Comparison of ENCODE assay signal across 28 cellular contexts in the genomic region with DNA sequence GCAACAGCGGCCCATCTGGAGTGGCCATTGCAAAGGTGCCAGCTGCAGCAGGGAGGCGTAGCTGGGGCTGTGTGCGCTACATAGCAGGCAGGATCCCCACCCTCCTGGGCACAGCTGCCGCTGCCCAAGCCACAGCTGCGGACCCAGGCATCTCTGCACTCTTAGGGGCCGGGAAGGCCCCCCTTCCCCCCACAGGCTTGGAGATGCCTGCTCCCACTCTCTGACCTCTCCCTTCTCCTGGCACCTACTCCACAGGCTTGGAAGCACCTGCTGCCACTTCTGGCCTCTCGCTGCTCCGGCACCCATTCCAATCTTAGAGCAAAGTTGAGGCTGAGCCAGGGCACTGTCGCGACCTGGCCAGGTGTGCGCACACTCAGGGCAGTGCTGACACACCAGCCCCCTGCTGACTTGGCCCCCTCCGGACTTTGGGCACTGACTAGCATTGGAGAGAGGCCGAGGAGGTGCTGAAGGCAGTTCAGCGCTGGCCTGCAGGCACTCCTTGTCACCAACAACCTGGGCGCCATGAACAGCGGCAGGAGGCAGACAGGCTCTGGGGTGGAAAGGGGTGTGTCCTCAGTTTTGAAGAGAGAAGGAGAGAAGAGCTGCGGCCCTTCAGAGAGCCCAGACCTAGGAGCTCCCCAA. TPM values are rescaled to one million over a fixed set of nuclear protein-coding genes. Genes with fewer than 3 reads are reported as not detected.
DNase-seq lines count a peak whose midpoint lies in the region; ATAC-seq, FAIRE-seq and TF ChIP-seq lines count a peak whose summit lies in the region.
"Had no signal": no experiment of that assay in that cellular context is flagged by ENCODE, and none has a peak within 500 bp of the region (broad histone marks: within the 10 kb centered on the region; RNA-seq: fewer than 3 reads in every experiment).

No MANE protein-coding gene starts in this region.

- no peaks in the 10 kb centered on the region for H3K27me3 ChIP-seq in DND-41 (ENCODE audit: insufficient read depth, low read length, poor library complexity)
- H3K27me3 ChIP-seq in heart left ventricle = no peaks in the 10 kb centered on the region
- no peaks in the 10 kb centered on the region for H3K27me3 ChIP-seq in HepG2 (ENCODE audit: control insufficient read depth in 1 of 2, insufficient read depth in 2 of 2, low read length in 2 of 2)
- H3K27me3 ChIP-seq: BE2C, Peyer's patch had no signal

- TF ChIP-seq RAD21 in HepG2 (CRISPR knock-in tag; IDR thresholded peaks at IDR 0.05) = no peak

- no peak overlapping the region for H2AFZ ChIP-seq in DND-41 (ENCODE audit: low read depth, low read length)
- no peak overlapping the region for H2AFZ ChIP-seq in HepG2 (ENCODE audit: low read length)
- H2AFZ ChIP-seq: GM23338 had no signal

- H4K20me1 ChIP-seq in DND-41 (ENCODE audit: insufficient read depth, low read length) (no peaks in the 10 kb centered on the region; the same call in 1 of the 2 replicates), HepG2 (ENCODE audit: insufficient read depth, low read length) (no peaks in the 10 kb centered on the region)

- TF ChIP-seq CTCF in DND-41 (IDR thresholded peaks at IDR 0.05; ENCODE audit: borderline replicate concordance, extremely low read depth, low read length, poor library complexity, severe bottlenecking) (no peak), heart left ventricle (IDR thresholded peaks at IDR 0.05) (no peak), HepG2 (CRISPR knock-in tag; IDR thresholded peaks at IDR 0.05) (no peak)

- no peak overlapping the region for H3K27ac ChIP-seq in DND-41 (ENCODE audit: low read length)
- peak overlapping the region in 4 of 12 donors; percentile 13 to 71 (median 25) for H3K27ac ChIP-seq in heart left ventricle
- H3K27ac ChIP-seq in HepG2 (ENCODE audit: extremely low read length, insufficient read depth, low read length) = no peak overlapping the region
- H3K27ac ChIP-seq: Peyer's patch had no signal

- POLR2A ChIA-PET in HepG2 (lab: Yijun Ruan, JAX) = no interaction called here

- no peak for TF ChIP-seq EP300 in HepG2 (IDR thresholded peaks at IDR 0.05; ENCODE audit: low read depth in 2 of 2, low read length in 2 of 2)
- TF ChIP-seq EP300 in HepG2 (CRISPR knock-in tag; IDR thresholded peaks at IDR 0.05; ENCODE audit: borderline replicate concordance) = no peak

- no peak overlapping the region for H3K9ac ChIP-seq in DND-41 (ENCODE audit: low read depth, low read length)
- H3K9ac ChIP-seq in HepG2 (ENCODE audit: insufficient read depth, low read depth, low read length) = no peak overlapping the region

- H3K4me2 ChIP-seq in DND-41 (ENCODE audit: insufficient read depth, low read length) (no peak overlapping the region), HepG2 (ENCODE audit: low read depth, low read length) (no peak overlapping the region)
- H3K4me2 ChIP-seq: GM23338 had no signal

- CTCF ChIA-PET in HepG2 (lab: Yijun Ruan, JAX; ENCODE audit: low intra/inter-chr PET ratio, low total read pairs) = no interaction called here

- ATAC-seq in DND-41 (ENCODE audit: insufficient read depth, low read depth) = 0 out of 3 replicates have a peak, but pooled peaks have one; percentile 22
- ATAC-seq in heart left ventricle = peak in 3 of 4 donors; percentile 22 to 50 (median 25)
- peak; percentile 54 for ATAC-seq in HepG2
- ATAC-seq: GM23338 had no signal

- in situ Hi-C loops in HepG2 (cut with HindIII; ENCODE audit: extremely low pct_ligation_motif_present, low pct_unique_long_range_greater_than_20kb) = no loop called here

- WGBS in heart left ventricle, 4 donors = 87 to 93% (median 88%) methylated on average over 12 to 17 of the region's 17 CpGs
- 74% methylated on average over 7 of the region's 17 CpGs for WGBS in HepG2 (ENCODE audit: low lambda C conversion rate)

- intact Hi-C loops in heart left ventricle (cut with DNase I) (no loop called here), HepG2 (cut with micrococcal nuclease; ENCODE audit: unreplicated experiment) (no loop called here)

- H3K36me3 ChIP-seq in DND-41 (ENCODE audit: insufficient read depth, low read length) = no peaks in the 10 kb centered on the region
- no peaks in the 10 kb centered on the region for H3K36me3 ChIP-seq in heart left ventricle
- no peaks in the 10 kb centered on the region for H3K36me3 ChIP-seq in HepG2 (replicated peaks in 1 of 2; ENCODE audit: control insufficient read depth in 1 of 2, insufficient read depth in 2 of 2, low read length in 2 of 2)
- H3K36me3 ChIP-seq: BE2C, HAP-1, Peyer's patch had no signal

- peak; percentile 29 for DNase-seq in DMS79 treated with DMSO at 0.1 percent for 48 hours (lab: John Stamatoyannopoulos, UW)
- DNase-seq in DMS79 (lab: John Stamatoyannopoulos, UW) = no peak
- no peak for DNase-seq in DND-41
- DNase-seq in heart left ventricle = no peak
- no peak for DNase-seq in HepG2 (ENCODE audit: low spot score)
- DNase-seq in H54 (ENCODE audit: insufficient read length, low spot score) = no peak
- DNase-seq in NCI-H226 = no peak
- no peak for DNase-seq in NAMALWA (ENCODE audit: low spot score)
- DNase-seq: 8988T; ACHN; BE2C; Calu3; CD8-positive, alpha-beta memory T cell; EL; GDM1; HFFc6; KG1; MM.1S; NCI-H1048; NCI-H1436; NCI-H187 treated with DMSO at 0.1 percent for 48 hours; NCI-H2107; NCI-H526 treated with DMSO at 0.1 percent for 48 hours; Peyer's patch had no signal

- no peaks in the 10 kb centered on the region for H3K9me3 ChIP-seq in DND-41 (ENCODE audit: insufficient read depth, low read length, severe bottlenecking)
- H3K9me3 ChIP-seq in heart left ventricle = no peaks in the 10 kb centered on the region
- H3K9me3 ChIP-seq in HepG2 (ENCODE audit: low read length) = no peaks in the 10 kb centered on the region
- H3K9me3 ChIP-seq: BE2C, HAP-1, Peyer's patch had no signal

- TF ChIP-seq POLR2A in heart left ventricle (IDR thresholded peaks at IDR 0.05) = no peak
- TF ChIP-seq POLR2A in HepG2 (IDR thresholded peaks at IDR 0.05; ENCODE audit: insufficient read depth in 1 of 2, low read depth in 2 of 2, low read length in 2 of 2) = no peak
- no peak for TF ChIP-seq POLR2A in H54 (IDR thresholded peaks at IDR 0.05; ENCODE audit: low read depth, low read length)

- no peaks in the 10 kb centered on the region for H3K4me1 ChIP-seq in DND-41 (ENCODE audit: insufficient read depth, low read length)
- peaks cover 0 to 18% (median 0%) of the 10 kb centered on the region in 12 donors for H3K4me1 ChIP-seq in heart left ventricle
- H3K4me1 ChIP-seq in HepG2 (ENCODE audit: insufficient read depth, low read length) = no peaks in the 10 kb centered on the region
- H3K4me1 ChIP-seq: BE2C, HAP-1, Peyer's patch had no signal

- no peak overlapping the region for H3K4me3 ChIP-seq in DND-41 (ENCODE audit: low read depth in 1 of 2, low read length in 2 of 2)
- no peak overlapping the region for H3K4me3 ChIP-seq in heart left ventricle
- H3K4me3 ChIP-seq in HepG2 (replicated peaks in 1 of 3; ENCODE audit: insufficient read depth in 1 of 3, low read depth in 2 of 3, low read length in 3 of 3) = no peak overlapping the region
- H3K4me3 ChIP-seq: GM23338, HAP-1, Peyer's patch had no signal

- FAIRE-seq in HepG2 (lab: Jason Lieb, UNC) (no peak), H54 (lab: Jason Lieb, UNC) (no peak)
- FAIRE-seq: GM12891, HTR-8/SVneo had no signal

- H3K79me2 ChIP-seq in DND-41 (ENCODE audit: insufficient read depth, low read length) = no peaks in the 10 kb centered on the region
- H3K79me2 ChIP-seq in HepG2 (ENCODE audit: insufficient read depth, low read length) = no peaks in the 10 kb centered on the region

- no TSS peak for BruUV-seq in HepG2 (replicated peaks; lab: Mats Ljungman, UMichigan)

RNA-seq across cellular contexts. Expression of a gene that starts 18.4 kb away (rescaled TPM):
- total RNA-seq in heart left ventricle = 10 to 100 TPM in 7 of 9 donors, 1 to 10 TPM in 2; 6.5 to 13.7 (median 10.8) TPM
- polyA plus RNA-seq in heart left ventricle = 10 to 100 TPM in 1 of 2 donors, 1 to 10 TPM in 1; 6.7 to 10.4 TPM
- 10.1 and 12.2 TPM in 2 replicates for total RNA-seq in HepG2 (2016; rRNA removed; fragmentation: Illumina TruSeq; extraction: Trizol)
- 3.1 and 4.0 TPM in 2 replicates for total RNA-seq in HepG2 (2016; cell fraction: cytosol; rRNA removed; fragmentation: Illumina TruSeq; extraction: Trizol; ENCODE audit: low read depth)
- total RNA-seq in HepG2 (2016; cell fraction: insoluble cytoplasmic fraction; rRNA removed; fragmentation: Illumina TruSeq; extraction: Trizol) = 11.4 and 13.2 TPM in 2 replicates
- total RNA-seq in HepG2 (2016; cell fraction: membrane; rRNA removed; fragmentation: Illumina TruSeq; extraction: Trizol) = 6.4 and 7.5 TPM in 2 replicates
- 12.6 and 12.9 TPM in 2 replicates for total RNA-seq in HepG2 (2016; cell fraction: nucleus; rRNA removed; fragmentation: Illumina TruSeq; extraction: Trizol)
- polyA plus RNA-seq in HepG2 (2011; rRNA removed) = 6.3 and 7.2 TPM in 2 replicates
- polyA plus RNA-seq in HepG2 (2011; cell fraction: cytosol; rRNA removed) = 2.8 and 3.8 TPM in 2 replicates
- polyA plus RNA-seq in HepG2 (2011; cell fraction: nucleus; rRNA removed) = 11.1 and 11.2 TPM in 2 replicates
- 6.2 and 7.9 TPM in 2 replicates for polyA plus RNA-seq in HepG2 (2012)
- polyA plus RNA-seq in HepG2 (2016; cell fraction: cytosol; fragmentation: Illumina TruSeq; extraction: Trizol; ENCODE audit: low read depth) = 0.71 and 0.92 TPM in 2 replicates
- polyA plus RNA-seq in HepG2 (2016; cell fraction: insoluble cytoplasmic fraction; fragmentation: Illumina TruSeq; extraction: Trizol; ENCODE audit: low read depth) = 10.7 and 11.1 TPM in 2 replicates
- 1.6 and 1.7 TPM in 2 replicates for polyA plus RNA-seq in HepG2 (2016; cell fraction: membrane; fragmentation: Illumina TruSeq; extraction: Trizol; ENCODE audit: low read depth)
- polyA plus RNA-seq in HepG2 (2016; cell fraction: nucleus; fragmentation: Illumina TruSeq; extraction: Trizol; ENCODE audit: insufficient read depth, low read depth) = 20.2 and 23.3 TPM in 2 replicates
- polyA minus RNA-seq in HepG2 (2011; rRNA and poly(A)+ RNA removed; ENCODE audit: low replicate concordance) = 6.3 and 6.8 TPM in 2 replicates
- 2.9 and 3.4 TPM in 2 replicates for polyA minus RNA-seq in HepG2 (2011; cell fraction: cytosol; rRNA and poly(A)+ RNA removed)
- polyA minus RNA-seq in HepG2 (2011; cell fraction: nucleus; rRNA and poly(A)+ RNA removed) = 28.3 and 34.4 TPM in 2 replicates

RNA-seq across cellular contexts. Expression of a gene that starts 18.7 kb away (rescaled TPM):
- total RNA-seq in heart left ventricle = 10 to 100 TPM; 10.7 to 19.9 (median 15.4) TPM
- 1 to 10 TPM; 4.8 to 9.8 TPM for polyA plus RNA-seq in heart left ventricle
- 19.4 and 22.4 TPM in 2 replicates for total RNA-seq in HepG2 (2016; rRNA removed; fragmentation: Illumina TruSeq; extraction: Trizol)
- 4.8 and 6.2 TPM in 2 replicates for total RNA-seq in HepG2 (2016; cell fraction: cytosol; rRNA removed; fragmentation: Illumina TruSeq; extraction: Trizol; ENCODE audit: low read depth)
- 20.0 and 23.9 TPM in 2 replicates for total RNA-seq in HepG2 (2016; cell fraction: insoluble cytoplasmic fraction; rRNA removed; fragmentation: Illumina TruSeq; extraction: Trizol)
- 6.7 and 8.4 TPM in 2 replicates for total RNA-seq in HepG2 (2016; cell fraction: membrane; rRNA removed; fragmentation: Illumina TruSeq; extraction: Trizol)
- total RNA-seq in HepG2 (2016; cell fraction: nucleus; rRNA removed; fragmentation: Illumina TruSeq; extraction: Trizol) = 38.5 and 39.3 TPM in 2 replicates
- 14.4 and 16.6 TPM in 2 replicates for polyA plus RNA-seq in HepG2 (2011; rRNA removed)
- polyA plus RNA-seq in HepG2 (2011; cell fraction: cytosol; rRNA removed) = 3.3 and 4.1 TPM in 2 replicates
- 28.7 and 32.6 TPM in 2 replicates for polyA plus RNA-seq in HepG2 (2011; cell fraction: nucleus; rRNA removed)
- polyA plus RNA-seq in HepG2 (2012) = 8.9 and 9.9 TPM in 2 replicates
- polyA plus RNA-seq in HepG2 (2016; cell fraction: cytosol; fragmentation: Illumina TruSeq; extraction: Trizol; ENCODE audit: low read depth) = 0.61 and 0.82 TPM in 2 replicates
- polyA plus RNA-seq in HepG2 (2016; cell fraction: insoluble cytoplasmic fraction; fragmentation: Illumina TruSeq; extraction: Trizol; ENCODE audit: low read depth) = 12.3 and 14.8 TPM in 2 replicates
- 1.5 and 2.4 TPM in 2 replicates for polyA plus RNA-seq in HepG2 (2016; cell fraction: membrane; fragmentation: Illumina TruSeq; extraction: Trizol; ENCODE audit: low read depth)
- 55.4 and 56.2 TPM in 2 replicates for polyA plus RNA-seq in HepG2 (2016; cell fraction: nucleus; fragmentation: Illumina TruSeq; extraction: Trizol; ENCODE audit: insufficient read depth, low read depth)
- 6.2 and 6.6 TPM in 2 replicates for polyA minus RNA-seq in HepG2 (2011; rRNA and poly(A)+ RNA removed; ENCODE audit: low replicate concordance)
- 5.5 and 6.2 TPM in 2 replicates for polyA minus RNA-seq in HepG2 (2011; cell fraction: cytosol; rRNA and poly(A)+ RNA removed)
- 45.2 and 52.3 TPM in 2 replicates for polyA minus RNA-seq in HepG2 (2011; cell fraction: nucleus; rRNA and poly(A)+ RNA removed)

RNA-seq across cellular contexts. Expression of a gene that starts 43.2 kb away (rescaled TPM):
- 10 to 100 TPM in 6 of 9 donors, 1 to 10 TPM in 3; 7.9 to 14.1 (median 11.0) TPM for total RNA-seq in heart left ventricle
- 10 to 100 TPM; 11.0 to 17.4 TPM for polyA plus RNA-seq in heart left ventricle
- total RNA-seq in HepG2 (2016; rRNA removed; fragmentation: Illumina TruSeq; extraction: Trizol) = 56.3 and 65.5 TPM in 2 replicates
- total RNA-seq in HepG2 (2016; cell fraction: cytosol; rRNA removed; fragmentation: Illumina TruSeq; extraction: Trizol; ENCODE audit: low read depth) = 13.3 and 17.4 TPM in 2 replicates
- total RNA-seq in HepG2 (2016; cell fraction: insoluble cytoplasmic fraction; rRNA removed; fragmentation: Illumina TruSeq; extraction: Trizol) = 55.3 and 69.7 TPM in 2 replicates
- 23.5 and 27.3 TPM in 2 replicates for total RNA-seq in HepG2 (2016; cell fraction: membrane; rRNA removed; fragmentation: Illumina TruSeq; extraction: Trizol)
- total RNA-seq in HepG2 (2016; cell fraction: nucleus; rRNA removed; fragmentation: Illumina TruSeq; extraction: Trizol) = 62.3 and 63.2 TPM in 2 replicates
- 19.6 and 29.1 TPM in 2 replicates for polyA plus RNA-seq in HepG2 (2011; rRNA removed)
- polyA plus RNA-seq in HepG2 (2011; cell fraction: cytosol; rRNA removed) = 8.9 and 12.8 TPM in 2 replicates
- polyA plus RNA-seq in HepG2 (2011; cell fraction: nucleus; rRNA removed) = 12.6 and 37.9 TPM in 2 replicates
- 26.6 and 33.0 TPM in 2 replicates for polyA plus RNA-seq in HepG2 (2012)
- 5.0 and 5.5 TPM in 2 replicates for polyA plus RNA-seq in HepG2 (2016; cell fraction: cytosol; fragmentation: Illumina TruSeq; extraction: Trizol; ENCODE audit: low read depth)
- polyA plus RNA-seq in HepG2 (2016; cell fraction: insoluble cytoplasmic fraction; fragmentation: Illumina TruSeq; extraction: Trizol; ENCODE audit: low read depth) = 69.4 and 78.5 TPM in 2 replicates
- polyA plus RNA-seq in HepG2 (2016; cell fraction: membrane; fragmentation: Illumina TruSeq; extraction: Trizol; ENCODE audit: low read depth) = 13.1 and 14.8 TPM in 2 replicates
- 69.9 and 72.0 TPM in 2 replicates for polyA plus RNA-seq in HepG2 (2016; cell fraction: nucleus; fragmentation: Illumina TruSeq; extraction: Trizol; ENCODE audit: insufficient read depth, low read depth)
- polyA minus RNA-seq in HepG2 (2011; rRNA and poly(A)+ RNA removed; ENCODE audit: low replicate concordance) = 11.4 and 17.2 TPM in 2 replicates
- polyA minus RNA-seq in HepG2 (2011; cell fraction: cytosol; rRNA and poly(A)+ RNA removed) = 6.9 and 11.3 TPM in 2 replicates
- polyA minus RNA-seq in HepG2 (2011; cell fraction: nucleus; rRNA and poly(A)+ RNA removed) = 51.7 and 63.1 TPM in 2 replicates
